20 cellular contexts compared by ENCODE assay signal in the genomic region with DNA sequence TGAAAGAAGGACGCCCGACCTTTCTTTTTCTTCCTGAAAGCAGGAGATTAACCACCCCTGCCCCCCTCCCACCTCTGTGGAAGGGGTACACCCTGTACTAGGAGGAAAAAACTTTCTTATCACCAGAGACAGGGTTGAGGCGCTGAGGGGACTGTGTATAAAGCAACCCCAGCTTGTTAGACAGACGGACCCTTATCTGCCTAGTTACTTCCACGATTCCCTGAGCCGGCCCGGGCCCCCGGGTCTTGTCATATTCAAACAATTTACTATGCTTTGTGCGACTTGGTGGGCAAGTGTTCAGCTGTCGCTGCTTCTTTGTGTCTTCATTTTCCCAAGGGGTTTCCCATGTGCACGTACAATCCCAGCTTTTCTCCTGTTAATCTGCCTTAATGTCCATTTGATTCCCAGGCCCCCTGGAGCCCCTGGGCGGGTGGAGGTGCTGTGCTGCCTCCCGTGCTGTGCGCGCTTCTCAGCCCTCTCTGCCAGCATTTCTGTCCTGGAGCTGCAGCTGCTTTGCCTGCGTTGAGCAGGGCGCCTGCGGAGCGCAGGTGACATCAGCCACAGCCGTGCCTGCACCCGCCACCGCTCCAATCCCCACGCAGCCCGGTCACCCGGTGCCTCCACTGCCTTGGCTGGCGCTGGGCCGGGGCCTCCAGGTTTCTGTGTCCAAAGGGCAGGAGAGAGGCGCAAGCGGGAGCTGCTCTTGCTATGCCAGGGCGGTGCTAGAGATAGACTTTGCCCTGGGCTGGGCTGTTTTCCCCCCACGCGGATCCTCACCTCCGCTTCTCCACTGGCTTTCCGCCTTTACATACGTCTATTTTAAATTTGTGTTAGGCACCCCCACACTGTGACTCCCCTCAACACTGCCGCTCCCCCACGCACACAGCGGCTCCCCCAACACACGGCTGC.
DNase-seq lines count a peak whose midpoint lies in the region; ATAC-seq and TF ChIP-seq lines count a peak whose summit lies in the region.
"Had no signal": no experiment of that assay in that cellular context is flagged by ENCODE, and none has a peak within 500 bp of the region (broad histone marks: within the 10 kb centered on the region; RNA-seq: fewer than 3 reads in every experiment).

No MANE protein-coding gene starts in this region.

- H3K27me3 Mint-ChIP-seq in GM23338 (ENCODE audit: insufficient read depth, low read depth, poor library complexity), result peaks cover 2% of the 10 kb centered on the region

- no peaks in the 10 kb centered on the region for H3K36me3 ChIP-seq in GM23338 (ENCODE audit: insufficient read depth)
- no peaks in the 10 kb centered on the region for H3K36me3 ChIP-seq in Peyer's patch
- no peaks in the 10 kb centered on the region for H3K36me3 ChIP-seq in OCI-LY7 (ENCODE audit: insufficient read depth, low read length)
- H3K36me3 ChIP-seq: lower lobe of right lung, suprapubic skin had no signal

- H3K4me3 ChIP-seq in GM23338 (no peak overlapping the region), Peyer's patch (peak overlapping the region in 2 of 4 donors; percentile 33 to 40), OCI-LY7 (ENCODE audit: low read depth, low read length, poor library complexity, severe bottlenecking) (no peak overlapping the region)
- H3K4me3 ChIP-seq: lower lobe of right lung, suprapubic skin had no signal

- H3K4me3 Mint-ChIP-seq in GM23338, result no peak overlapping the region; the same call in 2 of the 3 replicates
- H3K4me3 Mint-ChIP-seq: activated naive CD4-positive, alpha-beta T cell treated with anti-CD3 and anti-CD28 coated beads, Interleukin-2, amount 10 ng/mL, durations not matched to agents 7 days and 5 days; immature natural killer cell; natural killer cell had no signal

- H3K27me3 ChIP-seq in GM23338 (ENCODE audit: insufficient read depth) (no peaks in the 10 kb centered on the region), Peyer's patch (no peaks in the 10 kb centered on the region)

- peak overlapping the region; percentile 85; the same call in 1 of the 2 replicates for H2AFZ ChIP-seq in GM23338
- H2AFZ ChIP-seq in OCI-LY7 (ENCODE audit: low read length), result no peak overlapping the region

- H3K27ac ChIP-seq in GM23338 (ENCODE audit: low read depth) (no peak overlapping the region), Peyer's patch (peak overlapping the region in 3 of 4 donors; percentile 81 to 95 (median 90)), OCI-LY7 (ENCODE audit: low read depth, low read length, poor library complexity, severe bottlenecking) (no peak overlapping the region)
- H3K27ac ChIP-seq: lower lobe of right lung, suprapubic skin had no signal

- no peaks in the 10 kb centered on the region for H3K79me2 ChIP-seq in GM23338 (replicated peaks; ENCODE audit: insufficient read depth)
- no peaks in the 10 kb centered on the region for H3K79me2 ChIP-seq in OCI-LY7 (ENCODE audit: insufficient read depth, low read depth, low read length)

- CTCF ChIA-PET in GM10248 (lab: Yijun Ruan, JAX), result no interaction called here
- CTCF ChIA-PET in OCI-LY7 (lab: Charles Lee; ENCODE audit: unreplicated experiment), result no interaction called here

- intact Hi-C loops in left colon (cut with DNase I, micrococcal nuclease), result no loop called here
- intact Hi-C loops in OCI-LY7 (cut with micrococcal nuclease; ENCODE audit: unreplicated experiment), result no loop called here

- H3K9me3 Mint-ChIP-seq in GM23338, result peaks cover 12% of the 10 kb centered on the region
- H3K9me3 Mint-ChIP-seq: activated naive CD4-positive, alpha-beta T cell treated with anti-CD3 and anti-CD28 coated beads, Interleukin-2, amount 10 ng/mL, durations not matched to agents 7 days and 5 days; natural killer cell had no signal

- no TSS peak for BruUV-seq in OCI-LY7 (replicated peaks; lab: Mats Ljungman, UMichigan)

- no peaks in the 10 kb centered on the region for H3F3A ChIP-seq in GM23338 (replicated peaks; ENCODE audit: low read depth)

- H3K4me1 ChIP-seq in GM23338 (ENCODE audit: insufficient read depth) (no peaks in the 10 kb centered on the region), Peyer's patch (peaks cover 0 to 4% (median 0%) of the 10 kb centered on the region in 4 donors), OCI-LY7 (ENCODE audit: insufficient read depth, low read length, poor library complexity, severe bottlenecking) (no peaks in the 10 kb centered on the region)
- H3K4me1 ChIP-seq: lower lobe of right lung, suprapubic skin had no signal

- no peak for TF ChIP-seq CTCF in GM23338 (conservative IDR thresholded peaks at IDR 0.05; ENCODE audit: low read depth in 2 of 2)
- no peak for TF ChIP-seq CTCF in Peyer's patch (IDR thresholded peaks at IDR 0.05)
- TF ChIP-seq CTCF in GM10248 (IDR thresholded peaks at IDR 0.05; ENCODE audit: control extremely low read depth, extremely low read depth, low read depth, missing control alignments), result no peak
- no peak for TF ChIP-seq CTCF in OCI-LY7 (conservative IDR thresholded peaks at IDR 0.05; ENCODE audit: low read length)

- H3K9me2 ChIP-seq in GM23338 (ENCODE audit: insufficient read depth), result no peaks in the 10 kb centered on the region; the same call in 1 of the 2 replicates
- H3K9me2 ChIP-seq in OCI-LY7 (ENCODE audit: insufficient read depth, low read length), result no peaks in the 10 kb centered on the region

- H3K36me3 Mint-ChIP-seq in GM23338 (ENCODE audit: low read depth), result peaks cover 7% of the 10 kb centered on the region; the same call in 2 of the 3 replicates
- H3K36me3 Mint-ChIP-seq: activated naive CD4-positive, alpha-beta T cell treated with anti-CD3 and anti-CD28 coated beads, Interleukin-2, amount 10 ng/mL, durations not matched to agents 7 days and 5 days; immature natural killer cell; natural killer cell had no signal

- no peak overlapping the region for H3K27ac Mint-ChIP-seq in GM23338
- H3K27ac Mint-ChIP-seq: activated naive CD4-positive, alpha-beta T cell treated with anti-CD3 and anti-CD28 coated beads, Interleukin-2, amount 10 ng/mL, durations not matched to agents 7 days and 5 days; immature natural killer cell; natural killer cell had no signal

- peaks cover 23% of the 10 kb centered on the region for H3K4me1 Mint-ChIP-seq in GM23338
- H3K4me1 Mint-ChIP-seq: activated naive CD4-positive, alpha-beta T cell treated with anti-CD3 and anti-CD28 coated beads, Interleukin-2, amount 10 ng/mL, durations not matched to agents 7 days and 5 days; immature natural killer cell; natural killer cell had no signal

- POLR2A ChIA-PET in GM10248 (lab: Yijun Ruan, JAX), result no interaction called here
- POLR2A ChIA-PET in OCI-LY7 (lab: Charles Lee), result no interaction called here

- DNase-seq in GM23338 (ENCODE audit: low spot score) (no peak), Peyer's patch (peak in 2 of 3 donors; percentile 93 to 97), left colon (peak; percentile 90 to 93), retina (peak; percentile 44), GM10248 (ENCODE audit: extremely low spot score) (no peak), amygdala (lab: John Stamatoyannopoulos, UW) (no peak), OCI-LY7 (ENCODE audit: low spot score) (no peak)
- DNase-seq: activated CD4-positive, alpha-beta T cell treated with anti-CD3 and anti-CD28 coated beads, Interleukin-2, amount 50 U/mL, for 4 hours; activated naive CD4-positive, alpha-beta T cell treated with anti-CD3 and anti-CD28 coated beads, Interleukin-2, amount 10 ng/mL, durations not matched to agents 7 days and 5 days; activated T-cell treated with anti-CD3 and anti-CD28 coated beads, Interleukin-2, amount 50 U/mL, for 1 hour; dermis blood vessel endothelial cell; immature natural killer cell; Karpas-422; lower lobe of right lung; natural killer cell; NCI-H1092 treated with DMSO at 0.1 percent for 48 hours; NCI-H2081 treated with DMSO at 0.1 percent for 48 hours; right cardiac atrium had no signal

- H3K4me2 ChIP-seq in GM23338 (no peak overlapping the region), OCI-LY7 (ENCODE audit: low read length) (no peak overlapping the region)

- H4K20me1 ChIP-seq in GM23338 (replicated peaks; ENCODE audit: insufficient read depth) (no peaks in the 10 kb centered on the region), OCI-LY7 (ENCODE audit: insufficient read depth, low read length) (no peaks in the 10 kb centered on the region)

- peak; percentile 67 for ATAC-seq in GM23338
- peak; percentile 97 for ATAC-seq in left colon
- ATAC-seq in GM18868 (IDR thresholded peaks at IDR 0.05; ENCODE audit: unreplicated experiment), result no peak
- ATAC-seq: lower lobe of right lung, natural killer cell had no signal

- H3K9me3 ChIP-seq in Peyer's patch, result no peaks in the 10 kb centered on the region
- no peaks in the 10 kb centered on the region for H3K9me3 ChIP-seq in OCI-LY7 (ENCODE audit: low read length)
- H3K9me3 ChIP-seq: lower lobe of right lung, suprapubic skin had no signal

- TF ChIP-seq POLR2A in Peyer's patch (IDR thresholded peaks at IDR 0.05), result peak; percentile 93 to 95

TF ChIP-seq in GM23338, 12 proteins besides CTCF, POLR2A, EP300 and RAD21 (continues in another document):
- TF ChIP-seq JUNB (IDR thresholded peaks at IDR 0.05; ENCODE audit: unreplicated experiment) (no peak), POLR2AphosphoS5 (IDR thresholded peaks at IDR 0.05; ENCODE audit: low read depth) (no peak)

Comparison
In these comparisons a context has a peak if more than half of its experiments do, and no peak if none do; other contexts are left out.
1. DNase-seq: peak in Peyer's patch (2 of 3), left colon (2 of 2) and retina (single experiment); none in GM23338 (single experiment), GM10248 (single experiment), amygdala (0 of 56) and OCI-LY7 (single experiment).
2. H3K27ac ChIP-seq: peak in Peyer's patch (3 of 4); none in GM23338 (single experiment) and OCI-LY7 (single experiment).